Comparison of ENCODE assay signal across 8 cellular contexts in the genomic region with DNA sequence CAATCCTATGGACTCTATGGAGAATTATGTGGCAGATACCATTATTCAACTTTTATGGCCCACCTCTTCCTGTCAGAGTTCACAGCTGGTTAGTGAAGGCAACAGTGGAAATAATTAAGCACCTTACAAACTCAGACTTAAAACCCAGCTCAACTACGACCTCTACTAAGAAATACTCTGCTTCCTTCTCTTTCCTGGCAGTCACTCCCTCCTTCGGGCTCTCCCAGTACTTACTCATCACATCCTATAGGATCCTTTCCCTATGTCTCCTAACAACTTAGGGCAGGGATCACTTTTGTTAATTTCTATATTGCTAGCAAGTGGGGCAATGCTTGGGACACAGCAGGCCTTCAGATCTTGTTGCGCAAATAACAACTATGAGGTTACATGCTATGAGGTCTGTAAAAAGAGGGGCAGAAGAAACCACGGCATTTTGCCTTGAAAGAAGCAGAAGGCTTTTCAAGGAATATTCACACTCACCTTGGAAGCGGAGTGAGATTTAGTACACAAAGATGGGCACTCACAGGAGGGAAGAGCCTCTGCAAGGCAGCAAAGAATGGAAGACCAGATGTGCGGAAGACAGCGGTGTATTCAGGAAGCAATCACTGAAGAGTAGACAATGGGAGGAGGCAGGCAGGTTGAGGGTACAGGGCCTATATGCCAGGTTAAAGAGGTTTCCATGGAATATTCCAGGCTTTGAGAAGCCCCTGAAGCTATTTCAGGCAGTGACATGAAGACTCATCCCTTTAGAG. TPM values are rescaled to one million over a fixed set of nuclear protein-coding genes. Genes with fewer than 3 reads are reported as not detected.
DNase-seq lines count a peak whose midpoint lies in the region; ATAC-seq and TF ChIP-seq lines count a peak whose summit lies in the region.

No MANE protein-coding gene starts in this region.

- peak overlapping the region; percentile 86 to 98 (median 88) for H3K4me3 Mint-ChIP-seq in CD4-positive, CD25-positive, alpha-beta regulatory T cell
- H3K4me3 Mint-ChIP-seq in HFFc6, result peak overlapping the region; percentile 80
- peak overlapping the region; percentile 90 for H3K4me3 Mint-ChIP-seq in activated T-helper 1 cell treated with anti-CD3 and anti-CD28 coated beads, Interleukin-12 subunit alpha, Interleukin-12 subunit beta, Interleukin-2, Interleukin-4 antibody, amounts not matched to agents 30 ng/mL and 10 ng/mL and 1 ng/mL, durations not matched to agents 14 hours and 24 hours and 36 hours
- peak overlapping the region; percentile 52 for H3K4me3 Mint-ChIP-seq in mesothelial cell of epicardium

- no peak overlapping the region for H2AFZ ChIP-seq in MM.1S (ENCODE audit: low read length)

- no peak for ATAC-seq in CD4-positive, CD25-positive, alpha-beta regulatory T cell (ENCODE audit: low read depth in 2 of 2)
- no peak for ATAC-seq in HG03469 (IDR thresholded peaks at IDR 0.05; ENCODE audit: unreplicated experiment)

- peak overlapping the region; percentile 77 to 98 (median 82) for H3K27ac Mint-ChIP-seq in CD4-positive, CD25-positive, alpha-beta regulatory T cell
- H3K27ac Mint-ChIP-seq in HFFc6 (peak overlapping the region; percentile 57), mesothelial cell of epicardium (no peak overlapping the region)
- H3K27ac Mint-ChIP-seq in activated T-helper 1 cell treated with anti-CD3 and anti-CD28 coated beads, Interleukin-12 subunit alpha, Interleukin-12 subunit beta, Interleukin-2, Interleukin-4 antibody, amounts not matched to agents 30 ng/mL and 10 ng/mL and 1 ng/mL, durations not matched to agents 14 hours and 24 hours and 36 hours, result peak overlapping the region; percentile 87

- no peaks in the 10 kb centered on the region for H3K9me3 ChIP-seq in CD4-positive, CD25-positive, alpha-beta regulatory T cell (ENCODE audit: control insufficient read depth in 2 of 2, low read length in 2 of 2)
- H3K9me3 ChIP-seq in MM.1S (replicated peaks; ENCODE audit: insufficient read depth, low read length) (no peaks in the 10 kb centered on the region), sigmoid colon (no peaks in the 10 kb centered on the region)

- peaks cover 67% of the 10 kb centered on the region for H3K4me1 ChIP-seq in CD4-positive, CD25-positive, alpha-beta regulatory T cell (ENCODE audit: control insufficient read depth, insufficient read depth, low read length, poor library complexity, severe bottlenecking)
- H3K4me1 ChIP-seq in MM.1S (ENCODE audit: low read length) (peaks cover 6% of the 10 kb centered on the region; the same call in 1 of the 2 replicates), sigmoid colon (peaks cover 0 to 43% (median 31%) of the 10 kb centered on the region in 4 donors)

- H3K9me2 ChIP-seq in MM.1S (replicated peaks; ENCODE audit: insufficient read depth, low read length), result no peaks in the 10 kb centered on the region

- TF ChIP-seq POLR2A in sigmoid colon (IDR thresholded peaks at IDR 0.05), result no peak

- no peaks in the 10 kb centered on the region for H3K27me3 ChIP-seq in CD4-positive, CD25-positive, alpha-beta regulatory T cell (ENCODE audit: control insufficient read depth, insufficient read depth, low read length)
- H3K27me3 ChIP-seq in MM.1S (replicated peaks; ENCODE audit: insufficient read depth, low read length), result no peaks in the 10 kb centered on the region
- no peaks in the 10 kb centered on the region for H3K27me3 ChIP-seq in sigmoid colon

- H3K4me1 Mint-ChIP-seq in CD4-positive, CD25-positive, alpha-beta regulatory T cell, result peaks cover 29 to 47% (median 39%) of the 10 kb centered on the region in 4 donors
- peaks cover 43% of the 10 kb centered on the region for H3K4me1 Mint-ChIP-seq in HFFc6 (ENCODE audit: low read depth)
- peaks cover 38% of the 10 kb centered on the region for H3K4me1 Mint-ChIP-seq in activated T-helper 1 cell treated with anti-CD3 and anti-CD28 coated beads, Interleukin-12 subunit alpha, Interleukin-12 subunit beta, Interleukin-2, Interleukin-4 antibody, amounts not matched to agents 30 ng/mL and 10 ng/mL and 1 ng/mL, durations not matched to agents 14 hours and 24 hours and 36 hours (ENCODE audit: low read depth)
- H3K4me1 Mint-ChIP-seq in mesothelial cell of epicardium, result peaks cover 42% of the 10 kb centered on the region

- H3F3A ChIP-seq in MM.1S (ENCODE audit: insufficient read depth, low read length), result peaks cover 9% of the 10 kb centered on the region

- H3K36me3 Mint-ChIP-seq in CD4-positive, CD25-positive, alpha-beta regulatory T cell, result no peaks in the 10 kb centered on the region
- peaks cover 12% of the 10 kb centered on the region for H3K36me3 Mint-ChIP-seq in HFFc6 (ENCODE audit: low read depth)
- H3K36me3 Mint-ChIP-seq in activated T-helper 1 cell treated with anti-CD3 and anti-CD28 coated beads, Interleukin-12 subunit alpha, Interleukin-12 subunit beta, Interleukin-2, Interleukin-4 antibody, amounts not matched to agents 30 ng/mL and 10 ng/mL and 1 ng/mL, durations not matched to agents 14 hours and 24 hours and 36 hours (ENCODE audit: low read depth), result peaks cover 7% of the 10 kb centered on the region
- no peaks in the 10 kb centered on the region for H3K36me3 Mint-ChIP-seq in mesothelial cell of epicardium

- H3K36me3 ChIP-seq in CD4-positive, CD25-positive, alpha-beta regulatory T cell (ENCODE audit: control insufficient read depth, insufficient read depth, low read length), result no peaks in the 10 kb centered on the region
- no peaks in the 10 kb centered on the region for H3K36me3 ChIP-seq in MM.1S (replicated peaks; ENCODE audit: insufficient read depth, low read length)
- H3K36me3 ChIP-seq in sigmoid colon, result no peaks in the 10 kb centered on the region

- intact Hi-C loops in activated T-helper 1 cell treated with anti-CD3 and anti-CD28 coated beads, Interleukin-12 subunit alpha, Interleukin-12 subunit beta, Interleukin-2, Interleukin-4 antibody, amounts not matched to agents 30 ng/mL and 10 ng/mL and 1 ng/mL, durations not matched to agents 14 hours and 24 hours and 36 hours (cut with micrococcal nuclease), result loop anchor here (5.0 kb wide), 4 partner anchors 212 to 1327 kb away; partner anchors contain the start of genes B3GALT1, CERS6 and FASTKD1
- intact Hi-C loops in sigmoid colon (cut with DNase I), result loop anchor here (5.0 to 10.0 kb wide), 3 partner anchors 37 to 460 kb away; partner anchors contain the start of gene CERS6

- TF ChIP-seq CTCF in HFFc6 (IDR thresholded peaks at IDR 0.05) (no peak), mesothelial cell of epicardium (IDR thresholded peaks at IDR 0.05; ENCODE audit: unreplicated experiment) (no peak), coronary artery (IDR thresholded peaks at IDR 0.05) (no peak), MM.1S (IDR thresholded peaks at IDR 0.05; ENCODE audit: low read length) (no peak), sigmoid colon (IDR thresholded peaks at IDR 0.05) (no peak)

- peak in 1 of 3 donors; percentile 30 for DNase-seq in CD4-positive, CD25-positive, alpha-beta regulatory T cell
- no peak for DNase-seq in HFFc6
- DNase-seq in activated T-helper 1 cell treated with anti-CD3 and anti-CD28 coated beads, Interleukin-12 subunit alpha, Interleukin-12 subunit beta, Interleukin-2, Interleukin-4 antibody, amounts not matched to agents 30 ng/mL and 10 ng/mL and 1 ng/mL, durations not matched to agents 14 hours and 24 hours and 36 hours (ENCODE audit: low spot score), result no peak
- no peak for DNase-seq in mesothelial cell of epicardium (ENCODE audit: low spot score in 2 of 2, unreplicated experiment in 2 of 2)
- DNase-seq in coronary artery (ENCODE audit: low spot score), result no peak
- no peak for DNase-seq in MM.1S
- no peak for DNase-seq in sigmoid colon

- no peak overlapping the region for H3K9ac ChIP-seq in MM.1S (ENCODE audit: low read length)

- peak overlapping the region; percentile 83 for H3K4me3 ChIP-seq in CD4-positive, CD25-positive, alpha-beta regulatory T cell (ENCODE audit: low read depth, low read length)
- no peak overlapping the region for H3K4me3 ChIP-seq in coronary artery
- no peak overlapping the region for H3K4me3 ChIP-seq in MM.1S (ENCODE audit: low read length)
- H3K4me3 ChIP-seq in sigmoid colon, result no peak overlapping the region

- peak overlapping the region; percentile 83 for H3K27ac ChIP-seq in CD4-positive, CD25-positive, alpha-beta regulatory T cell (ENCODE audit: insufficient read depth, low read length, poor library complexity, severe bottlenecking)
- H3K27ac ChIP-seq in coronary artery (no peak overlapping the region), MM.1S (ENCODE audit: low read length) (no peak overlapping the region), sigmoid colon (peak overlapping the region in 1 of 4 donors; percentile 91)

- H3K9me3 Mint-ChIP-seq in CD4-positive, CD25-positive, alpha-beta regulatory T cell, result no peaks in the 10 kb centered on the region
- H3K9me3 Mint-ChIP-seq in HFFc6 (no peaks in the 10 kb centered on the region), mesothelial cell of epicardium (no peaks in the 10 kb centered on the region)
- H3K9me3 Mint-ChIP-seq in activated T-helper 1 cell treated with anti-CD3 and anti-CD28 coated beads, Interleukin-12 subunit alpha, Interleukin-12 subunit beta, Interleukin-2, Interleukin-4 antibody, amounts not matched to agents 30 ng/mL and 10 ng/mL and 1 ng/mL, durations not matched to agents 14 hours and 24 hours and 36 hours, result no peaks in the 10 kb centered on the region

- TF ChIP-seq EP300 in sigmoid colon (IDR thresholded peaks at IDR 0.05), result no peak

- peaks cover 17% of the 10 kb centered on the region for H3K79me2 ChIP-seq in MM.1S (ENCODE audit: low read length)

- no peak overlapping the region for H3K4me2 ChIP-seq in MM.1S (ENCODE audit: low read depth, low read length)

- H4K20me1 ChIP-seq in MM.1S (ENCODE audit: insufficient read depth, low read length), result no peaks in the 10 kb centered on the region

- WGBS in sigmoid colon, 2 donors, result 66 to 76% methylated on average over 7 of the region's 7 CpGs

- H3K27me3 Mint-ChIP-seq in CD4-positive, CD25-positive, alpha-beta regulatory T cell, result no peaks in the 10 kb centered on the region
- H3K27me3 Mint-ChIP-seq in HFFc6 (ENCODE audit: insufficient read depth), result peaks cover 2% of the 10 kb centered on the region
- H3K27me3 Mint-ChIP-seq in activated T-helper 1 cell treated with anti-CD3 and anti-CD28 coated beads, Interleukin-12 subunit alpha, Interleukin-12 subunit beta, Interleukin-2, Interleukin-4 antibody, amounts not matched to agents 30 ng/mL and 10 ng/mL and 1 ng/mL, durations not matched to agents 14 hours and 24 hours and 36 hours (ENCODE audit: insufficient read depth), result peaks cover 2% of the 10 kb centered on the region
- H3K27me3 Mint-ChIP-seq in mesothelial cell of epicardium (ENCODE audit: low read depth), result no peaks in the 10 kb centered on the region

RNA-seq across cellular contexts. Expression of gene STK39, which starts 2.1 kb away (rescaled TPM):
- total RNA-seq in CD4-positive, CD25-positive, alpha-beta regulatory T cell, result 27.2 TPM
- 10 to 100 TPM in 1 of 4 donors, 1 to 10 TPM in 3; 4.4 to 12.1 (median 7.0) TPM for polyA plus RNA-seq in CD4-positive, CD25-positive, alpha-beta regulatory T cell
- 10 to 100 TPM; 27.7 to 36.4 (median 33.4) TPM for total RNA-seq in HFFc6 (2021; fragmentation: NEBNext Ultra II Directional; extraction: Animal tissue kit (Norgen Biotek cat#: 25700))
- 32.6 and 34.9 TPM in 2 replicates for total RNA-seq in activated T-helper 1 cell treated with anti-CD3 and anti-CD28 coated beads, Interleukin-12 subunit alpha, Interleukin-12 subunit beta, Interleukin-2, Interleukin-4 antibody, amounts not matched to agents 30 ng/mL and 10 ng/mL and 1 ng/mL, durations not matched to agents 14 hours and 24 hours and 36 hours
- 18.7 to 19.3 TPM (median 18.7 TPM) in 3 replicates for total RNA-seq in mesothelial cell of epicardium
- total RNA-seq in sigmoid colon, result 10 to 100 TPM; 13.4 to 26.3 (median 22.7) TPM
- 10 to 100 TPM; 24.1 to 44.9 (median 31.2) TPM for polyA plus RNA-seq in sigmoid colon
